ENCODE assay signal across 27 cellular contexts in the genomic region with DNA sequence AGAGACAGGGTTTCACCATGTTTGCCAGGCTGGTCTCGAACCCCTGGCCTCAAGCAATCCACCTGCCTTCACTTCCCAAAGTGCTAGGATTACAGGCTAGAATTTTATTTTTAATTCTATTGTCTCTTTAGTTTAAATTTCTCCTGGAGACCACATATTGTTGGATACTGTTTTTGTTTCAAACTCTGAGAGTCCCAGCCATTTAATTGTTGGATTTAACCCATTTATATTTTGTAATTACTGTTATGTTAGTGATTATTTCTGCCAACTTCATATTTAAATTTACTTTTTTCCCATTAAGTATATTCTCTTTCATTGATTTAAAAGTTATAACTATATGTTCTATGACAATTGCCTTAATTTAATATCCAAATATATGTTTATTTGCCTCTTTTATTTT.
"Had no signal": no experiment of that assay in that cellular context is flagged by ENCODE, and none has a peak within 500 bp of the region (broad histone marks: within the 10 kb centered on the region; RNA-seq: fewer than 3 reads in every experiment).

No MANE protein-coding gene starts in this region.

- H3K9me3 ChIP-seq: testis, thyroid gland, vagina had no signal

- H3K4me1 ChIP-seq: stomach, suprapubic skin, testis, thyroid gland, tibial artery, tibial nerve, transverse colon, upper lobe of left lung, upper lobe of right lung, uterus, vagina had no signal

- ATAC-seq: stimulated activated effector memory CD8-positive, alpha-beta T cell treated with anti-CD3 and anti-CD28 coated beads, Interleukin-12 subunit alpha, Interleukin-12 subunit beta, amount 100 ng/mL, for 72 hours; stimulated activated memory B cell treated with anti-CD40 and anti-IgM and Interleukin-4, amounts not matched to agents 10 μg/mL and 1 μg/mL and 100 μg/mL, for 72 hours; stimulated activated naive B cell treated with anti-CD40 and anti-IgM and Interleukin-4, amounts not matched to agents 10 μg/mL and 1 μg/mL and 100 μg/mL, for 72 hours; stimulated activated naive CD8-positive, alpha-beta T cell treated with anti-CD3 and anti-CD28 coated beads, Interleukin-15, amount 100 ng/mL, for 72 hours; stimulated activated naive CD8-positive, alpha-beta T cell treated with anti-CD3 and anti-CD28 coated beads, Interleukin-15, Interleukin-2, amounts not matched to agents 100 U/mL and 50 U/mL, for 24 hours; upper lobe of right lung had no signal

- DNase-seq: stimulated activated CD4-positive, alpha-beta T cell treated with anti-CD3 and anti-CD28 coated beads, Interleukin-2, amount 100 ng/mL, for 48 hours; stimulated activated CD4-positive, alpha-beta T cell treated with anti-CD3 and anti-CD28 coated beads, Interleukin-4, amount 100 ng/mL, for 1 hour; stimulated activated CD4-positive, alpha-beta T cell treated with anti-CD3 and anti-CD28 coated beads, Interleukin-4, amount 100 ng/mL, for 24 hours; stimulated activated CD4-positive, alpha-beta T cell treated with anti-CD3 and anti-CD28 coated beads, Interleukin-4, amount 100 ng/mL, for 4 hours; stimulated activated CD8-positive, alpha-beta memory T cell treated with anti-CD3 and anti-CD28 coated beads, Interleukin-4, amount 100 ng/mL, for 48 hours; stimulated activated naive B cell treated with anti-CD40 and anti-IgM and Interleukin-4, amounts not matched to agents 10 μg/mL and 1 μg/mL and 100 μg/mL, for 72 hours; stimulated activated naive CD4-positive, alpha-beta T cell; stimulated activated naive CD4-positive, alpha-beta T cell treated with Interleukin-2 at 50 U/mL for 16 hours; stimulated activated naive CD8-positive, alpha-beta T cell treated with anti-CD3 and anti-CD28 coated beads, Interleukin-15, amount 100 ng/mL, for 72 hours; stimulated activated naive CD8-positive, alpha-beta T cell treated with anti-CD3 and anti-CD28 coated beads, Interleukin-15, Interleukin-2, amounts not matched to agents 100 U/mL and 50 U/mL, for 24 hours; stomach; substantia nigra; testis; thyroid gland; tibial artery; transverse colon; trophoblast cell; upper lobe of left lung; upper lobe of right lung; uterus had no signal

- H3K27ac ChIP-seq: stomach, suprapubic skin, testis, thoracic aorta, thyroid gland, tibial artery, tibial nerve, transverse colon, upper lobe of left lung, upper lobe of right lung, uterus, vagina had no signal

- FAIRE-seq: urothelium cell line had no signal

- H3K27me3 ChIP-seq: stomach, suprapubic skin, testis, thyroid gland, tibial artery, tibial nerve, transverse colon, upper lobe of left lung, upper lobe of right lung, uterus, vagina had no signal

- H3K4me3 ChIP-seq: stomach, suprapubic skin, testis, thoracic aorta, thyroid gland, tibial artery, tibial nerve, transverse colon, upper lobe of left lung, upper lobe of right lung, uterus, vagina had no signal

- H3K36me3 ChIP-seq: stomach, suprapubic skin, thoracic aorta, thyroid gland, tibial artery, tibial nerve, transverse colon, upper lobe of left lung, upper lobe of right lung, uterus, vagina had no signal
